24 cellular contexts compared by ENCODE assay signal in genomic region chr13:29852464-29853054, GRCh38. TPM values are rescaled to one million over a fixed set of nuclear protein-coding genes. Genes with fewer than 3 reads are reported as not detected.
DNase-seq lines count a peak whose midpoint lies in the region; TF ChIP-seq lines count a peak whose summit lies in the region.
"Had no signal": no experiment of that assay in that cellular context is flagged by ENCODE, and none has a peak within 500 bp of the region (broad histone marks: within the 10 kb centered on the region; RNA-seq: fewer than 3 reads in every experiment).

No MANE protein-coding gene starts in this region.

- POLR2A ChIA-PET in PC-9 (lab: Charles Lee; ENCODE audit: unreplicated experiment): no interaction called here

- H3K9me2 ChIP-seq in PC-9 (ENCODE audit: insufficient read depth): no peaks in the 10 kb centered on the region

- no peaks in the 10 kb centered on the region for H4K20me1 ChIP-seq in PC-9 (ENCODE audit: insufficient read depth)

- H2AFZ ChIP-seq in PC-9: peak overlapping the region; percentile 48; the same call in 1 of the 2 replicates

- BruUV-seq in PC-9 (replicated peaks; lab: Mats Ljungman, UMichigan): no TSS peak

- H3K9me3 ChIP-seq in PC-9 (ENCODE audit: insufficient read depth, low read depth) (no peaks in the 10 kb centered on the region), suprapubic skin (no peaks in the 10 kb centered on the region)
- H3K9me3 ChIP-seq: BE2C, spleen had no signal

- no peak overlapping the region for H3K4me2 ChIP-seq in PC-9

- 56% methylated on average over 5 of the region's 5 CpGs for WGBS in suprapubic skin

- no peak for TF ChIP-seq EP300 in suprapubic skin (IDR thresholded peaks at IDR 0.05)

- H3F3A ChIP-seq in PC-9 (ENCODE audit: insufficient read depth, low read depth): no peaks in the 10 kb centered on the region

- H3K27me3 ChIP-seq in PC-9 (ENCODE audit: insufficient read depth, low read depth) (no peaks in the 10 kb centered on the region), suprapubic skin (no peaks in the 10 kb centered on the region)
- H3K27me3 ChIP-seq: BE2C, spleen had no signal

- no peak overlapping the region for H3K4me3 ChIP-seq in PC-9
- no peak overlapping the region for H3K4me3 ChIP-seq in fibroblast of the aortic adventitia (ENCODE audit: low read depth, low read length)
- H3K4me3 ChIP-seq in suprapubic skin: no peak overlapping the region
- H3K4me3 ChIP-seq: spleen had no signal

- DNase-seq in EL (peak; percentile 48), PC-9 (no peak), fibroblast of the aortic adventitia (ENCODE audit: low read depth) (peak; percentile 38), suprapubic skin (ENCODE audit: low spot score in 2 of 2) (no peak), NCI-H1694 (lab: John Stamatoyannopoulos, UW) (no peak), SKM-1 treated with dmso at 0.1 percent for 144 hours (lab: John Stamatoyannopoulos, UW; ENCODE audit: unreplicated experiment) (no peak)
- no peak for DNase-seq in activated CD4-positive, alpha-beta T cell treated with anti-CD3 and anti-CD28 coated beads for 1 hour
- DNase-seq: activated CD4-positive, alpha-beta T cell treated with anti-CD3 and anti-CD28 coated beads, Interleukin-2, amount 50 U/mL, for 1 hour; BE2C; COR-L47; DMS79 treated with DMSO at 0.1 percent for 48 hours; foreskin melanocyte; H7; Karpas-422; left colon; mesendoderm; MV-4-11; naive thymus-derived CD4-positive, alpha-beta T cell; NCI-H2171 treated with DMSO at 0.1 percent for 48 hours; NCI-H526; occipital lobe; spleen; stimulated activated CD4-positive, alpha-beta T cell treated with anti-CD3 and anti-CD28 coated beads, Interleukin-2, amount 100 ng/mL, for 48 hours had no signal

- intact Hi-C loops in PC-9 (cut with micrococcal nuclease; ENCODE audit: unreplicated experiment): no loop called here

- H3K27ac ChIP-seq in PC-9: no peak overlapping the region
- H3K27ac ChIP-seq in suprapubic skin: peak overlapping the region; percentile 24
- H3K27ac ChIP-seq: RWPE1, spleen had no signal

- peaks cover 35% of the 10 kb centered on the region for H3K4me1 ChIP-seq in PC-9 (replicated peaks; ENCODE audit: insufficient read depth)
- peaks cover 9% of the 10 kb centered on the region for H3K4me1 ChIP-seq in suprapubic skin

- H3K36me3 ChIP-seq in PC-9 (ENCODE audit: low read depth): no peaks in the 10 kb centered on the region
- H3K36me3 ChIP-seq in suprapubic skin: no peaks in the 10 kb centered on the region
- H3K36me3 ChIP-seq: BE2C, spleen had no signal

- TF ChIP-seq CTCF in PC-9 (conservative IDR thresholded peaks at IDR 0.05): no peak
- no peak for TF ChIP-seq CTCF in fibroblast of the aortic adventitia (IDR thresholded peaks at IDR 0.05; ENCODE audit: insufficient read depth, low read length)
- no peak for TF ChIP-seq CTCF in suprapubic skin (IDR thresholded peaks at IDR 0.05)

- no peak for TF ChIP-seq POLR2A in suprapubic skin (IDR thresholded peaks at IDR 0.05)

- peaks cover 21% of the 10 kb centered on the region for H3K79me2 ChIP-seq in PC-9 (ENCODE audit: low read depth)

- CTCF ChIA-PET in PC-9 (lab: Charles Lee): interaction anchor here (0.5 kb wide), 1 partner anchor 72 kb away, joined by 3 read pairs; no protein-coding TSS in a partner anchor

RNA-seq across cellular contexts. Expression of gene UBL3, which starts 2.1 kb away (rescaled TPM):
- total RNA-seq in PC-9 (2021) (22.1 and 24.4 TPM in 2 replicates), fibroblast of the aortic adventitia (ENCODE audit: low replicate concordance) (21.1 and 57.7 TPM in 2 replicates), suprapubic skin (10 to 100 TPM; 37.7 to 66.2 (median 48.5) TPM)

Comparison
In these comparisons a context has a peak if more than half of its experiments do, and no peak if none do; other contexts are left out.
1. DNase-seq: peak in EL (single experiment) and fibroblast of the aortic adventitia (single experiment); none in PC-9 (0 of 2), suprapubic skin (0 of 2), activated CD4-positive, alpha-beta T cell treated with anti-CD3 and anti-CD28 coated beads for 1 hour (single experiment), NCI-H1694 (single experiment) and SKM-1 treated with dmso at 0.1 percent for 144 hours (single experiment).